ENCODE assay signal across 13 cellular contexts in the genomic region with DNA sequence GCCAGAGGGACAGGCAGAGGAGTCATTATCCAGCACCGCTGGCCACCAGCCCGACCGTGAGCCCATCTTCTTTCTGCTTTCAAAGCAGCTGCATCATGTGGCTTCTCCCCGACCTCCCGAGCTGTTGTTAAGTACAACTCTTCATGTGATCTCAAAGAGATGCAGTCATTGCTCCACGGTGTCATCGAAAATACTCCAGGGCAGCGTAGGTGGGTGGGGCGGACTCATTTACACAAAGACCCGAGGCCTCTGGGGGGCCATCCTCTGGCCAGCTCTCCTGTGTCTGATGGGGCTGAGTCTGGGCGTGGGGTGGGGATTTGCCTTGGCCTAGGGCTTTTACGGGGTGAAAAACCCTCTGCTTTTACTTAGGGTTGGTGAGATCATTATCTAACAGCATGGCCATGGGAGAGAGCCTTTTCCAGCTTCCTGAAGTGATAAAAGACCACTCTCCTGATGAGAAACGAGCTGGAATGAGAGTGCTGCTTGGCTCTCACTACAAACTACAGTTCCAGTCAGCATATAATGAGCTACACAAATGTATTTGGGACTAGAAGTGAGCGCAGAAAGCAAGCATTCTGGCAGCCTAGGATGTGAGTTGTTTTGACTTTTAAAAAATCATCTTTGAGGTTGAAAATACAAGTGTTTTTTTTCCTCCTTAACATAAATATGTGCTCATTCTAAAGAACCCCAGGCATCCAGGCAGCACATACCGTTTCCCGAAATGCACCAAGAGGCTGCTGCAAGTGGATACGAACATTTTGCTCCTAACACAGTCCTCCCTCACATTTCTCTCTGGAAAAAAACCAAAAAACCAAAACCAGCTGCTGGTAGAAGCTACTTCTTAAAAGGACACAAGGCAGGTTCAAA.
A peak's percentile ranks its signal among the peaks of the same experiment; 100 is the strongest.
DNase-seq lines count a peak whose midpoint lies in the region; ATAC-seq and TF ChIP-seq lines count a peak whose summit lies in the region.
"Had no signal": no experiment of that assay in that cellular context is flagged by ENCODE, and none has a peak within 500 bp of the region (broad histone marks: within the 10 kb centered on the region; RNA-seq: fewer than 3 reads in every experiment).

No MANE protein-coding gene starts in this region.

- no peak overlapping the region for H3K9ac ChIP-seq in SK-N-SH

- H3K9me3 Mint-ChIP-seq in nephron progenitor cell = no peaks in the 10 kb centered on the region
- H3K9me3 Mint-ChIP-seq: activated naive CD8-positive, alpha-beta T cell treated with anti-CD3 and anti-CD28 coated beads, Interleukin-2, amount 10 ng/mL, durations not matched to agents 7 days and 5 days had no signal

- no peak for TF ChIP-seq POLR2A in esophagus squamous epithelium (IDR thresholded peaks at IDR 0.05)
- no peak for TF ChIP-seq POLR2A in transverse colon (IDR thresholded peaks at IDR 0.05)

- H3K27me3 ChIP-seq in SK-N-SH (ENCODE audit: insufficient read depth) (peaks cover 7% of the 10 kb centered on the region; the same call in 1 of the 2 replicates), esophagus squamous epithelium (peaks cover 0 to 30% (median 0%) of the 10 kb centered on the region in 4 donors), transverse colon (no peaks in the 10 kb centered on the region)
- H3K27me3 ChIP-seq: thyroid gland had no signal

- H3K27ac ChIP-seq in SK-N-SH (ENCODE audit: low read depth in 2 of 2, low read length in 1 of 2) (peak overlapping the region in 1 of 2 experiments; percentile 74; a peak in 2 of 4 replicates), esophagus squamous epithelium (peak overlapping the region in 3 of 4 donors; percentile 11 to 64 (median 57)), transverse colon (peak overlapping the region; percentile 25 to 75 (median 64))
- H3K27ac ChIP-seq: thyroid gland had no signal

- peak in 1 of 2 experiments; percentile 68; a peak in 2 of 4 replicates for TF ChIP-seq EP300 in SK-N-SH (IDR thresholded peaks at IDR 0.05; ENCODE audit: borderline replicate concordance in 1 of 2, low read depth in 1 of 2, low read length in 1 of 2)
- TF ChIP-seq EP300 in transverse colon (IDR thresholded peaks at IDR 0.05; ENCODE audit: low read depth) = no peak

- H3K4me3 Mint-ChIP-seq in nephron progenitor cell = peak overlapping the region; percentile 32
- H3K4me3 Mint-ChIP-seq: activated naive CD8-positive, alpha-beta T cell treated with anti-CD3 and anti-CD28 coated beads, Interleukin-2, amount 10 ng/mL, durations not matched to agents 7 days and 5 days had no signal

- ATAC-seq in SK-N-SH treated with all-trans-retinoic acid at 6 μM for 48 hours = no peak

- peaks cover 72% of the 10 kb centered on the region for H3K4me1 Mint-ChIP-seq in nephron progenitor cell

- POLR2A ChIA-PET in SK-N-SH (lab: Yijun Ruan, JAX) = interaction anchor here (0.7 to 1.4 kb wide), 4 partner anchors 18 to 165 kb away, joined by 3 to 6 read pairs (median 4); a partner anchor contains a TSS

- peaks cover 9% of the 10 kb centered on the region for H3F3A ChIP-seq in SK-N-SH (replicated peaks; ENCODE audit: insufficient read depth)

- in situ Hi-C loops in transverse colon (cut with MboI; ENCODE audit: low pct_ligation_motif_present in 1 of 4, low pct_unique_long_range_greater_than_20kb in 1 of 4, low sequenced_read_pairs in 3 of 4) = no loop called here

- H3K4me3 ChIP-seq in SK-N-SH (ENCODE audit: low read depth in 2 of 2, low read length in 1 of 2) (no peak overlapping the region), esophagus squamous epithelium (no peak overlapping the region), transverse colon (no peak overlapping the region)
- H3K4me3 ChIP-seq: heart left ventricle, thyroid gland had no signal

- H3K79me2 ChIP-seq in SK-N-SH (ENCODE audit: insufficient read depth) = no peaks in the 10 kb centered on the region

- no peak overlapping the region for H3K4me2 ChIP-seq in SK-N-SH

- peaks cover 10% of the 10 kb centered on the region for H3K27me3 Mint-ChIP-seq in nephron progenitor cell (ENCODE audit: low read depth, poor library complexity)

- TF ChIP-seq CTCF in SK-N-SH (IDR thresholded peaks at IDR 0.05) (no peak), esophagus squamous epithelium (IDR thresholded peaks at IDR 0.05) (no peak), nephron progenitor cell (IDR thresholded peaks at IDR 0.05) (no peak), transverse colon (IDR thresholded peaks at IDR 0.05) (no peak)

- H2AFZ ChIP-seq in SK-N-SH (ENCODE audit: low read depth) = no peak overlapping the region

- H3K9me3 ChIP-seq in SK-N-SH (0 out of 2 replicates have a peak, but pooled peaks cover 5% of the 10 kb centered on the region), esophagus squamous epithelium (no peaks in the 10 kb centered on the region), transverse colon (no peaks in the 10 kb centered on the region)
- H3K9me3 ChIP-seq: heart left ventricle, thyroid gland had no signal

- H3K36me3 Mint-ChIP-seq in nephron progenitor cell (ENCODE audit: low read depth) = no peaks in the 10 kb centered on the region
- H3K36me3 Mint-ChIP-seq: activated naive CD8-positive, alpha-beta T cell treated with anti-CD3 and anti-CD28 coated beads, Interleukin-2, amount 10 ng/mL, durations not matched to agents 7 days and 5 days had no signal

- H3K9me2 ChIP-seq in SK-N-SH = no peaks in the 10 kb centered on the region

- H3K4me1 ChIP-seq in SK-N-SH (ENCODE audit: control insufficient read depth in 1 of 2, insufficient read depth in 2 of 2, low read depth in 1 of 2, low read length in 1 of 2) = peaks cover 4 to 46% of the 10 kb centered on the region in 2 experiments; a peak in 2 of 4 replicates
- H3K4me1 ChIP-seq in esophagus squamous epithelium = peaks cover 0 to 38% (median 25%) of the 10 kb centered on the region in 3 donors
- H3K4me1 ChIP-seq in transverse colon = peaks cover 17 to 46% (median 19%) of the 10 kb centered on the region in 4 donors

- WGBS in SK-N-SH (ENCODE audit: low lambda C conversion rate) = 63% methylated on average over 14 of the region's 17 CpGs
- WGBS in esophagus squamous epithelium, 2 donors = 69 to 71% methylated on average over 11 of the region's 17 CpGs
- 57 to 73% methylated on average over 5 to 17 of the region's 17 CpGs for WGBS in transverse colon (ENCODE audit: low coverage in 1 of 2), 2 donors

- H3K27ac Mint-ChIP-seq in nephron progenitor cell = peak overlapping the region; percentile 87
- H3K27ac Mint-ChIP-seq: activated naive CD8-positive, alpha-beta T cell treated with anti-CD3 and anti-CD28 coated beads, Interleukin-2, amount 10 ng/mL, durations not matched to agents 7 days and 5 days had no signal

- 0 out of 2 replicates have a peak, but pooled peaks cover 3% of the 10 kb centered on the region for H4K20me1 ChIP-seq in SK-N-SH (ENCODE audit: insufficient read depth)

- intact Hi-C loops in esophagus squamous epithelium (cut with DNase I) (no loop called here), transverse colon (cut with DNase I; ENCODE audit: low total_unique reads) (loop anchor here (10.0 kb wide), 1 partner anchor 96 kb away; no protein-coding TSS in a partner anchor)

- TF ChIP-seq RAD21 in SK-N-SH (IDR thresholded peaks at IDR 0.05; ENCODE audit: low read length) = peak; percentile 2; the same call in 1 of the 2 replicates

- H3K36me3 ChIP-seq in SK-N-SH (replicated peaks in 1 of 2; ENCODE audit: control insufficient read depth in 1 of 2, insufficient read depth in 2 of 2, low read length in 1 of 2) (no peaks in the 10 kb centered on the region), esophagus squamous epithelium (no peaks in the 10 kb centered on the region), transverse colon (no peaks in the 10 kb centered on the region)
- H3K36me3 ChIP-seq: heart left ventricle, thyroid gland had no signal

- DNase-seq in SK-N-SH (peak; percentile 71), esophagus squamous epithelium (lab: John Stamatoyannopoulos, UW) (no peak), nephron progenitor cell (no peak), transverse colon (peak; percentile 18), AML-193 (lab: John Stamatoyannopoulos, UW) (no peak), OCI-M1 (lab: John Stamatoyannopoulos, UW) (no peak)
- no peak for DNase-seq in activated CD8-positive, alpha-beta memory T cell treated with anti-CD3 and anti-CD28 coated beads, Interleukin-2, amount 50 U/mL, for 48 hours
- DNase-seq: activated naive CD8-positive, alpha-beta T cell treated with anti-CD3 and anti-CD28 coated beads, Interleukin-2, amount 10 ng/mL, durations not matched to agents 7 days and 5 days; Calu3; NCI-H345 had no signal

- CTCF ChIA-PET in SK-N-SH (lab: Yijun Ruan, JAX) = interaction anchor here (0.9 to 4.8 kb wide), 6 partner anchors 9 to 267 kb away, joined by 3 to 24 read pairs (median 6); a partner anchor contains a TSS

TF ChIP-seq in SK-N-SH, 30 proteins besides CTCF, POLR2A, EP300 and RAD21 (continues in another document):
- TF ChIP-seq CHD2 (IDR thresholded peaks at IDR 0.05; ENCODE audit: low read length, partially characterized antibody) = no peak

TF ChIP-seq in SK-N-SH treated with all-trans-retinoic acid at 6 μM for 48 hours, 23 proteins besides CTCF, POLR2A, EP300 and RAD21 (continues in another document):
- TF ChIP-seq ESRRG (CRISPR knock-in tag; IDR thresholded peaks at IDR 0.05) (no peak), TCF4 (CRISPR knock-in tag; IDR thresholded peaks at IDR 0.05; ENCODE audit: borderline replicate concordance) (no peak), ZFP3 (CRISPR knock-in tag; IDR thresholded peaks at IDR 0.05) (no peak), TOX (CRISPR knock-in tag; IDR thresholded peaks at IDR 0.05; ENCODE audit: borderline replicate concordance) (no peak), ZNF70 (CRISPR knock-in tag; IDR thresholded peaks at IDR 0.05) (no peak)
- TF ChIP-seq, protein P1, sequence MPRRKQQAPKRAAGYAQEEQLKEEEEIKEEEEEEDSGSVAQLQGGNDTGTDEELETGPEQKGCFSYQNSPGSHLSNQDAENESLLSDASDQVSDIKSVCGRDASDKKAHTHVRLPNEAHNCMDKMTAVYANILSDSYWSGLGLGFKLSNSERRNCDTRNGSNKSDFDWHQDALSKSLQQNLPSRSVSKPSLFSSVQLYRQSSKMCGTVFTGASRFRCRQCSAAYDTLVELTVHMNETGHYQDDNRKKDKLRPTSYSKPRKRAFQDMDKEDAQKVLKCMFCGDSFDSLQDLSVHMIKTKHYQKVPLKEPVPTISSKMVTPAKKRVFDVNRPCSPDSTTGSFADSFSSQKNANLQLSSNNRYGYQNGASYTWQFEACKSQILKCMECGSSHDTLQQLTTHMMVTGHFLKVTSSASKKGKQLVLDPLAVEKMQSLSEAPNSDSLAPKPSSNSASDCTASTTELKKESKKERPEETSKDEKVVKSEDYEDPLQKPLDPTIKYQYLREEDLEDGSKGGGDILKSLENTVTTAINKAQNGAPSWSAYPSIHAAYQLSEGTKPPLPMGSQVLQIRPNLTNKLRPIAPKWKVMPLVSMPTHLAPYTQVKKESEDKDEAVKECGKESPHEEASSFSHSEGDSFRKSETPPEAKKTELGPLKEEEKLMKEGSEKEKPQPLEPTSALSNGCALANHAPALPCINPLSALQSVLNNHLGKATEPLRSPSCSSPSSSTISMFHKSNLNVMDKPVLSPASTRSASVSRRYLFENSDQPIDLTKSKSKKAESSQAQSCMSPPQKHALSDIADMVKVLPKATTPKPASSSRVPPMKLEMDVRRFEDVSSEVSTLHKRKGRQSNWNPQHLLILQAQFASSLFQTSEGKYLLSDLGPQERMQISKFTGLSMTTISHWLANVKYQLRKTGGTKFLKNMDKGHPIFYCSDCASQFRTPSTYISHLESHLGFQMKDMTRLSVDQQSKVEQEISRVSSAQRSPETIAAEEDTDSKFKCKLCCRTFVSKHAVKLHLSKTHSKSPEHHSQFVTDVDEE (CRISPR knock-in tag; IDR thresholded peaks at IDR 0.05) = no peak

Comparison
In these comparisons a context has a peak if more than half of its experiments do, and no peak if none do; other contexts are left out.
1. DNase-seq: peak in SK-N-SH (single experiment) and transverse colon (single experiment); none in esophagus squamous epithelium (single experiment), nephron progenitor cell (single experiment), AML-193 (0 of 2), activated CD8-positive, alpha-beta memory T cell treated with anti-CD3 and anti-CD28 coated beads, Interleukin-2, amount 50 U/mL, for 48 hours (single experiment) and OCI-M1 (single experiment).